Comparison of ENCODE assay signal across 8 cellular contexts in genomic region chr18:12703714-12704113, GRCh38. TPM values are rescaled to one million over a fixed set of nuclear protein-coding genes. Genes with fewer than 3 reads are reported as not detected.
DNase-seq lines count a peak whose midpoint lies in the region; ATAC-seq and TF ChIP-seq lines count a peak whose summit lies in the region.

No MANE protein-coding gene starts in this region.

- H3K27me3 ChIP-seq in right atrium auricular region (no peaks in the 10 kb centered on the region), neuron (ENCODE audit: insufficient read depth, low read length) (no peaks in the 10 kb centered on the region)

- H2AFZ ChIP-seq in neuron (ENCODE audit: low read depth, low read length): peak overlapping the region; percentile 82

- H3K4me3 ChIP-seq in right atrium auricular region (peak overlapping the region; percentile 81 to 92), SK-N-MC (peak overlapping the region; percentile 82), neuron (ENCODE audit: low read length) (peak overlapping the region; percentile 99)

- ATAC-seq in left ventricle myocardium superior (no peak), GM19467 (IDR thresholded peaks at IDR 0.05; ENCODE audit: unreplicated experiment) (no peak), HG03280 (IDR thresholded peaks at IDR 0.05; ENCODE audit: unreplicated experiment) (no peak), sciatic nerve (no peak)

- DNase-seq in right atrium auricular region (ENCODE audit: low spot score) (no peak), left ventricle myocardium superior (no peak), SK-N-MC (ENCODE audit: low read depth, low spot score) (no peak), epithelial cell of prostate (ENCODE audit: low read depth, low spot score) (no peak), sciatic nerve (ENCODE audit: low spot score) (no peak)

- peak overlapping the region; percentile 98 for H3K9ac ChIP-seq in SK-N-MC (ENCODE audit: insufficient read length)

- H3K9me3 ChIP-seq in right atrium auricular region (no peaks in the 10 kb centered on the region), SK-N-MC (ENCODE audit: low read depth, low read length) (no peaks in the 10 kb centered on the region), neuron (ENCODE audit: low read length) (no peaks in the 10 kb centered on the region)

- H3K27ac ChIP-seq in right atrium auricular region (peak overlapping the region; percentile 94 to 98), SK-N-MC (peak overlapping the region; percentile 96), epithelial cell of prostate (peak overlapping the region; percentile 82)

- H3K36me3 ChIP-seq in right atrium auricular region: peaks cover 28% of the 10 kb centered on the region
- peaks cover 50% of the 10 kb centered on the region for H3K36me3 ChIP-seq in SK-N-MC (ENCODE audit: insufficient read depth, low read length)
- H3K36me3 ChIP-seq in neuron (ENCODE audit: insufficient read depth, low read length): peaks cover 35% of the 10 kb centered on the region

- TF ChIP-seq CTCF in right atrium auricular region (IDR thresholded peaks at IDR 0.05): no peak

- H3K4me1 ChIP-seq in right atrium auricular region: peaks cover 0 to 29% of the 10 kb centered on the region in 2 donors
- peaks cover 14% of the 10 kb centered on the region for H3K4me1 ChIP-seq in neuron (ENCODE audit: insufficient read depth, low read length)

- intact Hi-C loops in left ventricle myocardium superior (cut with micrococcal nuclease) (no loop called here), sciatic nerve (cut with DNase I) (no loop called here)

RNA-seq across cellular contexts. Expression of gene PSMG2, which starts 0.9 kb away (rescaled TPM):
- total RNA-seq in right atrium auricular region: 10 to 100 TPM; 37.7 to 46.0 TPM
- 40.6 TPM for total RNA-seq in left ventricle myocardium superior
- total RNA-seq in sciatic nerve: 67.7 TPM

RNA-seq across cellular contexts. Expression of gene CEP76, which starts 1.2 kb away (rescaled TPM):
- 1 to 10 TPM; 3.1 to 4.4 TPM for total RNA-seq in right atrium auricular region
- total RNA-seq in left ventricle myocardium superior: 3.7 TPM
- 5.4 TPM for total RNA-seq in sciatic nerve

RNA-seq across cellular contexts. Expression of gene SPIRE1, which starts 45.8 kb away (rescaled TPM):
- total RNA-seq in right atrium auricular region (10 to 100 TPM; 34.7 to 42.9 TPM), left ventricle myocardium superior (41.0 TPM), sciatic nerve (94.3 TPM)
